7 cellular contexts compared by ENCODE assay signal in genomic region chr12:113980537-113981337, GRCh38. TPM values are rescaled to one million over a fixed set of nuclear protein-coding genes. Genes with fewer than 3 reads are reported as not detected.
DNase-seq lines count a peak whose midpoint lies in the region; ATAC-seq and TF ChIP-seq lines count a peak whose summit lies in the region.

No MANE protein-coding gene starts in this region.

- TF ChIP-seq POLR2A in adrenal gland (IDR thresholded peaks at IDR 0.05): no peak

- no peak for ATAC-seq in HG03139 (IDR thresholded peaks at IDR 0.05; ENCODE audit: unreplicated experiment)

- H3K36me3 ChIP-seq in adrenal gland (replicated peaks in 1 of 2) (no peaks in the 10 kb centered on the region), left ventricle myocardium inferior (no peaks in the 10 kb centered on the region)

- DNase-seq in GDM1 (lab: John Stamatoyannopoulos, UW): peak; percentile 37
- peak; percentile 13 for DNase-seq in HT1080 (ENCODE audit: low read depth)
- DNase-seq in NCI-H774 (lab: John Stamatoyannopoulos, UW): peak; percentile 84
- peak in 6 of 7 donors; percentile 41 to 56 (median 49) for DNase-seq in adrenal gland
- DNase-seq in left ventricle myocardium inferior: no peak
- DNase-seq in retinal pigment epithelial cell (ENCODE audit: low read depth): peak; percentile 13

- TF ChIP-seq CTCF in adrenal gland (IDR thresholded peaks at IDR 0.05) (peak; percentile 86 to 98 (median 96)), left ventricle myocardium inferior (IDR thresholded peaks at IDR 0.05; ENCODE audit: borderline replicate concordance) (peak; percentile 91), retinal pigment epithelial cell (conservative IDR thresholded peaks at IDR 0.05; ENCODE audit: low read depth, low read length) (peak; percentile 96)

- WGBS in adrenal gland, 4 donors: 15 to 20% (median 18%) methylated on average over 12 of the region's 12 CpGs

- H3K27me3 ChIP-seq in adrenal gland (peaks cover 23% of the 10 kb centered on the region), left ventricle myocardium inferior (ENCODE audit: low read depth) (peaks cover 82% of the 10 kb centered on the region)

- H3K27ac ChIP-seq in adrenal gland: no peak overlapping the region
- no peak overlapping the region for H3K27ac ChIP-seq in left ventricle myocardium inferior (replicated peaks)

- intact Hi-C loops in adrenal gland (cut with DNase I): loop anchor here (5.0 to 10.0 kb wide), 4 partner anchors 524 to 1934 kb away; no protein-coding TSS in a partner anchor
- intact Hi-C loops in left ventricle myocardium inferior (cut with micrococcal nuclease): loop anchor here (5.0 kb wide), 1 partner anchor 527 kb away; no protein-coding TSS in a partner anchor

- H3K9me3 ChIP-seq in adrenal gland (replicated peaks in 1 of 3) (no peaks in the 10 kb centered on the region), left ventricle myocardium inferior (replicated peaks) (no peaks in the 10 kb centered on the region)

- H3K4me1 ChIP-seq in adrenal gland (replicated peaks in 1 of 2): no peaks in the 10 kb centered on the region
- no peaks in the 10 kb centered on the region for H3K4me1 ChIP-seq in left ventricle myocardium inferior

- H3K4me3 ChIP-seq in adrenal gland (no peak overlapping the region), left ventricle myocardium inferior (no peak overlapping the region), retinal pigment epithelial cell (ENCODE audit: low read length) (no peak overlapping the region)

RNA-seq across cellular contexts. Expression of gene RBM19, which starts 14.6 kb away (rescaled TPM):
- 31.6 and 36.6 TPM in 2 replicates for total RNA-seq in HT1080 (2014; rRNA removed; shearing (Covaris generic))
- polyA plus RNA-seq in HT1080 (2015; cell fraction: cytosol; rRNA removed): 12.4 and 12.7 TPM in 2 replicates
- polyA plus RNA-seq in HT1080 (2015; cell fraction: nucleus; rRNA removed): 58.0 and 74.7 TPM in 2 replicates
- total RNA-seq in adrenal gland (10 to 100 TPM; 19.6 to 42.3 (median 29.1) TPM), left ventricle myocardium inferior (18.9 TPM)
- polyA plus RNA-seq in adrenal gland: 10 to 100 TPM; 20.4 to 71.4 (median 38.3) TPM
